ENCODE assay signal across 30 cellular contexts in the genomic region with DNA sequence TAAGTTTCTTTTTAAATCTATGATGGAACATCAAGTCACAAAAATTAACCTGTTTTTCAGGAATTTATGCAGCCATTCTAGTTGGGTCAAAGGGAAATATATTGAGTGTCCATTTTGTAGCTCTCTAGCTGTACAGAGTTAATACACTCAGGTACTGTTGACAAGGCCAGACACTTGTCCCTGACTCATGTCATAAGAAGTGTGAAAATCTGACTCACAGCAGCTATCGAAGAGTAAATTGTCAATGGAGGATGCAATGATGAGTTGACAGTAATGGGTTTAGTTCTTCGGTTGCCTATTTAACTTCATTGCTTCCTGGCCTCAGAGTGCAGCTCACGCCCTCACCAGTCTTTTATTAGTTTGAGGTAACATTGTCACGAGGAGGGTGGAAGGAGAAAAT.
"Had no signal": no experiment of that assay in that cellular context is flagged by ENCODE, and none has a peak within 500 bp of the region (broad histone marks: within the 10 kb centered on the region; RNA-seq: fewer than 3 reads in every experiment).

No MANE protein-coding gene starts in this region.

- H3K4me1 ChIP-seq: adrenal gland, body of pancreas, breast epithelium, Peyer's patch had no signal

- ATAC-seq: activated naive CD4-positive, alpha-beta T cell treated with anti-CD3 and anti-CD28 coated beads, Interleukin-2, amount 50 U/mL, for 72 hours; activated T-cell treated with anti-CD3 and anti-CD28 coated beads, Interleukin-2, amount 50 U/mL, for 4 hours; body of pancreas; K562 had no signal

- H3K4me3 ChIP-seq: adrenal gland, body of pancreas, breast epithelium, K562, Peyer's patch had no signal

- DNase-seq: activated B cell treated with CpG ODN at 0.5 μM for 24 hours; activated CD4-positive, alpha-beta memory T cell treated with anti-CD3 and anti-CD28 coated beads for 36 hours; activated CD4-positive, alpha-beta T cell treated with anti-CD3 and anti-CD28 coated beads for 4 hours; activated CD4-positive, alpha-beta T cell treated with anti-CD3 and anti-CD28 coated beads, Interleukin-2, amount 50 U/mL, for 1 hour; activated CD4-positive, CD25-positive, alpha-beta regulatory T cell treated with anti-CD3 and anti-CD28 coated beads, Interleukin-2, amount 50 U/mL, for 72 hours; activated CD8-positive, alpha-beta memory T cell treated with anti-CD3 and anti-CD28 coated beads, Interleukin-2, amount 50 U/mL, for 4 hours; activated gamma-delta T cell treated with Interleukin-2 at 50 U/mL for 16 hours; activated naive CD4-positive, alpha-beta T cell treated with anti-CD3 and anti-CD28 coated beads for 36 hours; activated T-cell treated with anti-CD3 and anti-CD28 coated beads for 4 hours; activated T-cell treated with anti-CD3 and anti-CD28 coated beads, Interleukin-2, amount 50 U/mL, for 4 hours; adrenal gland; body of pancreas; caudate nucleus; NCI-H1105; NCI-H1417 treated with DMSO at 0.1 percent for 48 hours; NCI-H1930; NCI-H2081 treated with DMSO at 0.1 percent for 48 hours; NCI-H345; NCI-H524 treated with DMSO at 0.1 percent for 48 hours; Peyer's patch; Right ventricle myocardium superior; SW 1271; T-helper 1 cell; T-helper 2 cell; T-helper 9 cell had no signal

- H3K27ac ChIP-seq: adrenal gland, body of pancreas, breast epithelium, Peyer's patch, RWPE1, VCaP had no signal

- H3K27me3 ChIP-seq: adrenal gland, body of pancreas, breast epithelium, Peyer's patch had no signal

- H3K36me3 ChIP-seq: adrenal gland, breast epithelium, Peyer's patch had no signal

- H3K9me3 ChIP-seq: adrenal gland, body of pancreas, Peyer's patch had no signal
